In genomic region chr2:160245614-160246156, GRCh38 we compare ENCODE assay signal across 18 cellular contexts. TPM values are rescaled to one million over a fixed set of nuclear protein-coding genes. Genes with fewer than 3 reads are reported as not detected.
DNase-seq lines count a peak whose midpoint lies in the region; ATAC-seq and TF ChIP-seq lines count a peak whose summit lies in the region.
"Had no signal": no experiment of that assay in that cellular context is flagged by ENCODE, and none has a peak within 500 bp of the region (broad histone marks: within the 10 kb centered on the region; RNA-seq: fewer than 3 reads in every experiment).

No MANE protein-coding gene starts in this region.

- no peaks in the 10 kb centered on the region for H3K27me3 Mint-ChIP-seq in nephron (ENCODE audit: low read depth)
- H3K27me3 Mint-ChIP-seq: CD8-positive, alpha-beta memory T cell had no signal

- WGBS in transverse colon (ENCODE audit: low coverage in 1 of 2), 2 donors = 89 to 94% methylated on average over 2 to 5 of the region's 5 CpGs

- H3K27me3 ChIP-seq in RWPE2 (ENCODE audit: insufficient read depth, poor library complexity, severe bottlenecking) (no peaks in the 10 kb centered on the region), upper lobe of right lung (no peaks in the 10 kb centered on the region), transverse colon (no peaks in the 10 kb centered on the region)
- H3K27me3 ChIP-seq: BLaER1, Peyer's patch had no signal

- H3K36me3 ChIP-seq in RWPE2 (ENCODE audit: low read depth) (no peaks in the 10 kb centered on the region), upper lobe of right lung (no peaks in the 10 kb centered on the region), mucosa of descending colon (ENCODE audit: low read depth) (no peaks in the 10 kb centered on the region), transverse colon (no peaks in the 10 kb centered on the region)
- H3K36me3 ChIP-seq: BLaER1, Peyer's patch had no signal

- H3K4me1 Mint-ChIP-seq in nephron = peaks cover 93% of the 10 kb centered on the region
- H3K4me1 Mint-ChIP-seq: CD8-positive, alpha-beta memory T cell had no signal

- in situ Hi-C loops in transverse colon (cut with MboI; ENCODE audit: low pct_ligation_motif_present in 1 of 4, low pct_unique_long_range_greater_than_20kb in 1 of 4, low sequenced_read_pairs in 3 of 4) = no loop called here

- DNase-seq in RWPE2 (ENCODE audit: low spot score) = no peak
- DNase-seq in kidney tubule cell (ENCODE audit: low spot score) = peak; percentile 63
- no peak for DNase-seq in upper lobe of right lung
- DNase-seq in mucosa of descending colon = no peak
- DNase-seq in transverse colon = no peak
- DNase-seq in activated CD8-positive, alpha-beta memory T cell treated with anti-CD3 and anti-CD28 coated beads, Interleukin-2, amount 50 U/mL, for 48 hours = no peak
- DNase-seq: CD8-positive, alpha-beta memory T cell; DMS 273 treated with DMSO at 0.1 percent for 48 hours; EL; H7; Kasumi-1; NCI-H2029; NCI-H2171 treated with DMSO at 0.1 percent for 48 hours; NCI-H510A; Peyer's patch; SIG-M5 had no signal

- H3K27ac ChIP-seq in RWPE2 (ENCODE audit: poor library complexity, severe bottlenecking) (peak overlapping the region; percentile 15), upper lobe of right lung (peak overlapping the region; percentile 39), transverse colon (no peak overlapping the region)
- H3K27ac ChIP-seq: BLaER1, Peyer's patch had no signal

- H3K4me3 ChIP-seq in RWPE2 (ENCODE audit: severe bottlenecking) (no peak overlapping the region), upper lobe of right lung (no peak overlapping the region), mucosa of descending colon (no peak overlapping the region), transverse colon (no peak overlapping the region)
- H3K4me3 ChIP-seq: BLaER1, Peyer's patch had no signal

- H3K9me3 Mint-ChIP-seq in nephron = no peaks in the 10 kb centered on the region
- H3K9me3 Mint-ChIP-seq: CD8-positive, alpha-beta memory T cell had no signal

- no peaks in the 10 kb centered on the region for H3K36me3 Mint-ChIP-seq in nephron (ENCODE audit: low read depth)
- H3K36me3 Mint-ChIP-seq: CD8-positive, alpha-beta memory T cell had no signal

- no peak for TF ChIP-seq EP300 in transverse colon (IDR thresholded peaks at IDR 0.05; ENCODE audit: low read depth)

- intact Hi-C loops in upper lobe of right lung (cut with DNase I) = no loop called here
- intact Hi-C loops in mucosa of descending colon (cut with DNase I, micrococcal nuclease) = no loop called here
- intact Hi-C loops in transverse colon (cut with DNase I; ENCODE audit: low total_unique reads) = no loop called here

- no peak for TF ChIP-seq POLR2A in transverse colon (IDR thresholded peaks at IDR 0.05)

- H3K4me3 Mint-ChIP-seq in nephron = no peak overlapping the region
- H3K4me3 Mint-ChIP-seq: CD8-positive, alpha-beta memory T cell had no signal

- ATAC-seq in RWPE2 (ENCODE audit: low read depth) (no peak), upper lobe of right lung (peak; percentile 74), mucosa of descending colon (no peak)

- TF ChIP-seq CTCF in RWPE2 (IDR thresholded peaks at IDR 0.05; ENCODE audit: poor library complexity, severe bottlenecking) (no peak), nephron (IDR thresholded peaks at IDR 0.05; ENCODE audit: unreplicated experiment in 3 of 3) (no peak), upper lobe of right lung (IDR thresholded peaks at IDR 0.05) (no peak), mucosa of descending colon (IDR thresholded peaks at IDR 0.05) (no peak), transverse colon (IDR thresholded peaks at IDR 0.05) (no peak)

- H3K9me3 ChIP-seq in RWPE2 (ENCODE audit: severe bottlenecking) = no peaks in the 10 kb centered on the region
- no peaks in the 10 kb centered on the region for H3K9me3 ChIP-seq in upper lobe of right lung
- no peaks in the 10 kb centered on the region for H3K9me3 ChIP-seq in mucosa of descending colon
- H3K9me3 ChIP-seq in transverse colon = no peaks in the 10 kb centered on the region
- H3K9me3 ChIP-seq: BLaER1, Peyer's patch had no signal

- peak overlapping the region; percentile 88 to 96 (median 92) for H3K27ac Mint-ChIP-seq in nephron

- H3K4me1 ChIP-seq in RWPE2 (ENCODE audit: insufficient read depth, poor library complexity, severe bottlenecking) = peaks cover 28% of the 10 kb centered on the region
- H3K4me1 ChIP-seq in upper lobe of right lung = peaks cover 16% of the 10 kb centered on the region
- H3K4me1 ChIP-seq in mucosa of descending colon (ENCODE audit: low read depth) = peaks cover 7% of the 10 kb centered on the region
- H3K4me1 ChIP-seq in transverse colon = peaks cover 0 to 15% (median 10%) of the 10 kb centered on the region in 4 donors
- H3K4me1 ChIP-seq: BLaER1 had no signal

RNA-seq across cellular contexts. Expression of gene ITGB6, which starts 45.6 kb away (rescaled TPM):
- total RNA-seq in upper lobe of right lung = 109 TPM
- total RNA-seq in mucosa of descending colon = 10 to 100 TPM in 2 of 3 donors, 1 to 10 TPM in 1; 9.0 to 35.7 (median 16.2) TPM
- 10 to 100 TPM in 3 of 4 donors, 1 to 10 TPM in 1; 7.6 to 28.8 (median 20.2) TPM for total RNA-seq in transverse colon
- total RNA-seq: CD8-positive, alpha-beta memory T cell; H7 had no signal

Comparison
In these comparisons a context has a peak if more than half of its experiments do, and no peak if none do; other contexts are left out.
1. H3K27ac ChIP-seq: peak in RWPE2 (single experiment) and upper lobe of right lung (single experiment); none in transverse colon (0 of 4).